Comparison of ENCODE assay signal across 3 cellular contexts in the genomic region with DNA sequence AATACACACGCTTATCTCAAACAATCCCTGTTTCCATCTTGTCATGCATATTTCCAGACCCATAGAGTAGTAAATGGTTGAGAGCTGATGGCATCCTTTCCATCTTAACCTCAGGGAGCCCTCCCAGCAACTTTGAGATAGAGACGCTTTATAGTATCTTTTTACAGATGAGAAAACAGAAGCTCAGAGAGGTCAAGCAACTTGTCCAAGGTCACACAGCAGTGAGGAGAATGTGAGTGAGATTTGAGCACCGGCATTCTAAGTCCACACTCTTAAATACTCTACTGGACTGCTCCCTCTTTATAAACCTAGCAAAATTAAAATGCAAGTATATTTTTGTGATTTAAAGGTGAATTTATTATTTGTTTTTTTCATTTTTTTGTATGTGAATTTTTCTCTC.
TF ChIP-seq lines count a peak whose summit lies in the region.

No MANE protein-coding gene starts in this region.

TF ChIP-seq in A549, 52 proteins besides CTCF, POLR2A, EP300 and RAD21:
- TF ChIP-seq ZFP36 (IDR thresholded peaks at IDR 0.05; ENCODE audit: borderline replicate concordance, partially characterized antibody) (peak; percentile 9), CHD4 (IDR thresholded peaks at IDR 0.05; ENCODE audit: borderline replicate concordance) (no peak)
- TF ChIP-seq, protein P1, sequence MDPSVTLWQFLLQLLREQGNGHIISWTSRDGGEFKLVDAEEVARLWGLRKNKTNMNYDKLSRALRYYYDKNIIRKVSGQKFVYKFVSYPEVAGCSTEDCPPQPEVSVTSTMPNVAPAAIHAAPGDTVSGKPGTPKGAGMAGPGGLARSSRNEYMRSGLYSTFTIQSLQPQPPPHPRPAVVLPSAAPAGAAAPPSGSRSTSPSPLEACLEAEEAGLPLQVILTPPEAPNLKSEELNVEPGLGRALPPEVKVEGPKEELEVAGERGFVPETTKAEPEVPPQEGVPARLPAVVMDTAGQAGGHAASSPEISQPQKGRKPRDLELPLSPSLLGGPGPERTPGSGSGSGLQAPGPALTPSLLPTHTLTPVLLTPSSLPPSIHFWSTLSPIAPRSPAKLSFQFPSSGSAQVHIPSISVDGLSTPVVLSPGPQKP (IDR thresholded peaks at IDR 0.05; ENCODE audit: low read depth, low read length), result no peak
TF ChIP-seq in A549: peak in this region for 1.

TF ChIP-seq in HEK293, 187 proteins besides CTCF, POLR2A, EP300 and RAD21:
- TF ChIP-seq ZNF114 (tag by site-specific recombination; IDR thresholded peaks at IDR 0.05) (no peak), KLF1 (tag by site-specific recombination; IDR thresholded peaks at IDR 0.05) (no peak), ZNF768 (tag by site-specific recombination; IDR thresholded peaks at IDR 0.05) (peak; percentile 76; the same call in 1 of the 2 replicates)

TF ChIP-seq in K562, 482 proteins besides CTCF, POLR2A, EP300 and RAD21:
- TF ChIP-seq ZFP36 (IDR thresholded peaks at IDR 0.05; ENCODE audit: low read depth, low read length, partially characterized antibody) (peak; percentile 83), ZNF134 (CRISPR knock-in tag; conservative IDR thresholded peaks at IDR 0.05) (no peak), CBX5 (IDR thresholded peaks at IDR 0.05; ENCODE audit: borderline replicate concordance, low read depth) (no peak), ADNP (tag; IDR thresholded peaks at IDR 0.05) (peak; percentile 79), BCOR (IDR thresholded peaks at IDR 0.05) (peak; percentile 97), SMARCA5 (IDR thresholded peaks at IDR 0.05) (0 out of 2 replicates have a peak, but pooled peaks have one; percentile 22), PHB (CRISPR knock-in tag; IDR thresholded peaks at IDR 0.05) (no peak), RBM25 (IDR thresholded peaks at IDR 0.05; ENCODE audit: low read depth, low read length, severe bottlenecking) (peak; percentile 99), NR2C1 (IDR thresholded peaks at IDR 0.05) (no peak), NR2C1 (tag; IDR thresholded peaks at IDR 0.05) (no peak), ZNF57 (CRISPR knock-in tag; IDR thresholded peaks at IDR 0.05) (no peak), SREBF2 (CRISPR knock-in tag; IDR thresholded peaks at IDR 0.05) (no peak), RCOR1 (IDR thresholded peaks at IDR 0.05; ENCODE audit: borderline replicate concordance in 1 of 2, low read depth in 2 of 2, low read length in 2 of 2) (0 out of 4 replicates have a peak, but pooled peaks of 1 of the 2 experiments have one; percentile 25), CREM (IDR thresholded peaks at IDR 0.05; ENCODE audit: low read depth) (no peak), PTRF (tag; IDR thresholded peaks at IDR 0.05) (no peak), ZNF41 (CRISPR knock-in tag; conservative IDR thresholded peaks at IDR 0.05) (no peak), ZEB2 (IDR thresholded peaks at IDR 0.05) (no peak), KDM2B (CRISPR knock-in tag; IDR thresholded peaks at IDR 0.05) (no peak), PPARD (CRISPR knock-in tag; IDR thresholded peaks at IDR 0.05) (no peak), ZFX (CRISPR knock-in tag; IDR thresholded peaks at IDR 0.05) (no peak), KDM1A (IDR thresholded peaks at IDR 0.05) (peak; percentile 76 to 80), POLR3G (IDR thresholded peaks at IDR 0.05; ENCODE audit: extremely low read depth, insufficient read length, insufficient replicate concordance) (no peak), GABPB2 (CRISPR knock-in tag; conservative IDR thresholded peaks at IDR 0.05) (no peak), TFAM (CRISPR knock-in tag; conservative IDR thresholded peaks at IDR 0.05) (no peak), HDAC2 (IDR thresholded peaks at IDR 0.05) (peak; percentile 61; the same call in 1 of the 2 replicates)
- TF ChIP-seq, protein P2, sequence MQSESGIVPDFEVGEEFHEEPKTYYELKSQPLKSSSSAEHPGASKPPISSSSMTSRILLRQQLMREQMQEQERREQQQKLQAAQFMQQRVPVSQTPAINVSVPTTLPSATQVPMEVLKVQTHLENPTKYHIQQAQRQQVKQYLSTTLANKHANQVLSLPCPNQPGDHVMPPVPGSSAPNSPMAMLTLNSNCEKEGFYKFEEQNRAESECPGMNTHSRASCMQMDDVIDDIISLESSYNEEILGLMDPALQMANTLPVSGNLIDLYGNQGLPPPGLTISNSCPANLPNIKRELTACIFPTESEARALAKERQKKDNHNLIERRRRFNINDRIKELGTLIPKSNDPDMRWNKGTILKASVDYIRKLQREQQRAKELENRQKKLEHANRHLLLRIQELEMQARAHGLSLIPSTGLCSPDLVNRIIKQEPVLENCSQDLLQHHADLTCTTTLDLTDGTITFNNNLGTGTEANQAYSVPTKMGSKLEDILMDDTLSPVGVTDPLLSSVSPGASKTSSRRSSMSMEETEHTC (IDR thresholded peaks at IDR 0.05), result no peak
